In the genomic region with DNA sequence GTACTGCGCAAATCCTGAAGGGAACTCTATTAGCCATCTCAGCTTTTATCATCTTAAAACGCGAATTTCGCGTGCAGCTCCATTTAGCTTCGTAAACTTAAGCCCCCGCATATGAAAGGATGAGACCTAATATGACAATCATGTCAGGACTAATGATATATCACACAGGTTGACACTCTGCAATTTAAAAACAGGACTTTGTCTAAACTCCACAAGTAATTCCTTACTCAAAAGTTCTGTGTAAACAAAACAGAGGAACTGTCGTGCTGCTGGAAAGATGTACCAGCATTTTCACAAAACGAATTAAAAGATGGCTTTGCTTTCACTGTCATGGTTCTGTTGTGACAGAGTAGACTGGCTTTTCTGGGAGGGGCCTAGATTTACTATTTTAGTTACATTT, we compare ENCODE assay signal across 8 cellular contexts. TPM values are rescaled to one million over a fixed set of nuclear protein-coding genes. Genes with fewer than 3 reads are reported as not detected.
A peak's percentile ranks its signal among the peaks of the same experiment; 100 is the strongest.
DNase-seq lines count a peak whose midpoint lies in the region; ATAC-seq lines count a peak whose summit lies in the region.

No MANE protein-coding gene starts in this region.

- H3K27ac Mint-ChIP-seq in activated CD4-positive, alpha-beta T cell treated with anti-CD3 and anti-CD28 coated beads, Interleukin-2, amount 10 ng/mL, durations not matched to agents 24 days and 14 days = peak overlapping the region; percentile 75
- H3K27ac Mint-ChIP-seq in activated naive CD8-positive, alpha-beta T cell treated with anti-CD3 and anti-CD28 coated beads for 36 hours = peak overlapping the region; percentile 87

- no peaks in the 10 kb centered on the region for H3K36me3 ChIP-seq in subcutaneous abdominal adipose tissue (ENCODE audit: control insufficient read depth in 5 of 5, insufficient read depth in 5 of 5, low read length in 5 of 5)

- no peak overlapping the region for H3K27ac ChIP-seq in subcutaneous abdominal adipose tissue (ENCODE audit: low read depth, low read length)

- H3K9me3 ChIP-seq in subcutaneous abdominal adipose tissue (ENCODE audit: control insufficient read depth in 5 of 5, low read length in 5 of 5) = no peaks in the 10 kb centered on the region

- no peak for DNase-seq in activated CD4-positive, alpha-beta T cell treated with anti-CD3 and anti-CD28 coated beads, Interleukin-2, amount 10 ng/mL, durations not matched to agents 24 days and 14 days
- no peak for DNase-seq in activated CD4-positive, alpha-beta T cell treated with anti-CD3 and anti-CD28 coated beads for 48 hours
- no peak for DNase-seq in activated naive CD8-positive, alpha-beta T cell treated with anti-CD3 and anti-CD28 coated beads for 36 hours
- DNase-seq in inferior parietal cortex (ENCODE audit: extremely low spot score) (peak; percentile 57), SK-N-DZ (ENCODE audit: low spot score) (no peak)

- peaks cover 19% of the 10 kb centered on the region for H3K27me3 Mint-ChIP-seq in activated CD4-positive, alpha-beta T cell treated with anti-CD3 and anti-CD28 coated beads, Interleukin-2, amount 10 ng/mL, durations not matched to agents 24 days and 14 days
- H3K27me3 Mint-ChIP-seq in activated naive CD8-positive, alpha-beta T cell treated with anti-CD3 and anti-CD28 coated beads for 36 hours = peaks cover 3% of the 10 kb centered on the region

- H3K27me3 ChIP-seq in subcutaneous abdominal adipose tissue (ENCODE audit: control insufficient read depth in 5 of 5, insufficient read depth in 4 of 5, low read length in 5 of 5) = no peaks in the 10 kb centered on the region

- peak overlapping the region in 2 of 5 donors; percentile 52 to 89 for H3K9ac ChIP-seq in subcutaneous abdominal adipose tissue (ENCODE audit: low read length in 5 of 5)

- intact Hi-C loops in activated CD4-positive, alpha-beta T cell treated with anti-CD3 and anti-CD28 coated beads, Interleukin-2, amount 10 ng/mL, durations not matched to agents 24 days and 14 days (cut with micrococcal nuclease) = loop anchor here (5.0 kb wide), 1 partner anchor 262 kb away; no protein-coding TSS in a partner anchor

- ATAC-seq in GM21737 (IDR thresholded peaks at IDR 0.05; ENCODE audit: unreplicated experiment) (no peak), GM18498 (IDR thresholded peaks at IDR 0.05; ENCODE audit: unreplicated experiment) (no peak)

- peak overlapping the region; percentile 89 for H3K4me3 Mint-ChIP-seq in activated CD4-positive, alpha-beta T cell treated with anti-CD3 and anti-CD28 coated beads, Interleukin-2, amount 10 ng/mL, durations not matched to agents 24 days and 14 days
- H3K4me3 Mint-ChIP-seq in activated naive CD8-positive, alpha-beta T cell treated with anti-CD3 and anti-CD28 coated beads for 36 hours = peak overlapping the region; percentile 86

- H3K4me1 Mint-ChIP-seq in activated CD4-positive, alpha-beta T cell treated with anti-CD3 and anti-CD28 coated beads, Interleukin-2, amount 10 ng/mL, durations not matched to agents 24 days and 14 days = peaks cover 13% of the 10 kb centered on the region
- H3K4me1 Mint-ChIP-seq in activated naive CD8-positive, alpha-beta T cell treated with anti-CD3 and anti-CD28 coated beads for 36 hours = peaks cover 22% of the 10 kb centered on the region

- H3K36me3 Mint-ChIP-seq in activated CD4-positive, alpha-beta T cell treated with anti-CD3 and anti-CD28 coated beads, Interleukin-2, amount 10 ng/mL, durations not matched to agents 24 days and 14 days (ENCODE audit: low read depth) = peaks cover 5% of the 10 kb centered on the region
- H3K36me3 Mint-ChIP-seq in activated naive CD8-positive, alpha-beta T cell treated with anti-CD3 and anti-CD28 coated beads for 36 hours = peaks cover 12% of the 10 kb centered on the region

- H3K4me1 ChIP-seq in subcutaneous abdominal adipose tissue (ENCODE audit: control insufficient read depth in 5 of 5, insufficient read depth in 5 of 5, low read length in 5 of 5) = peaks cover 0 to 30% (median 23%) of the 10 kb centered on the region in 5 donors

- no peaks in the 10 kb centered on the region for H3K9me3 Mint-ChIP-seq in activated CD4-positive, alpha-beta T cell treated with anti-CD3 and anti-CD28 coated beads, Interleukin-2, amount 10 ng/mL, durations not matched to agents 24 days and 14 days
- H3K9me3 Mint-ChIP-seq in activated naive CD8-positive, alpha-beta T cell treated with anti-CD3 and anti-CD28 coated beads for 36 hours = no peaks in the 10 kb centered on the region

- peak overlapping the region; percentile 58 to 88 (median 73) for H3K4me3 ChIP-seq in subcutaneous abdominal adipose tissue (ENCODE audit: low read depth in 1 of 5, low read length in 5 of 5)

RNA-seq across cellular contexts. Expression of a gene that starts 0.7 kb away (rescaled TPM):
- 2.3 and 2.6 TPM in 2 replicates for total RNA-seq in activated CD4-positive, alpha-beta T cell treated with anti-CD3 and anti-CD28 coated beads, Interleukin-2, amount 10 ng/mL, durations not matched to agents 24 days and 14 days
- total RNA-seq in activated naive CD8-positive, alpha-beta T cell treated with anti-CD3 and anti-CD28 coated beads for 36 hours = 1 to 10 TPM; 4.5 to 5.1 TPM
- 0.25 and 0.41 TPM in 2 replicates for polyA plus RNA-seq in SK-N-DZ (2014; cell fraction: cytosol; rRNA removed)
- 0.52 and 0.66 TPM in 2 replicates for polyA plus RNA-seq in SK-N-DZ (2014; cell fraction: nucleus; rRNA removed)

RNA-seq across cellular contexts. Expression of a gene that starts 0.9 kb away (rescaled TPM):
- total RNA-seq in activated CD4-positive, alpha-beta T cell treated with anti-CD3 and anti-CD28 coated beads, Interleukin-2, amount 10 ng/mL, durations not matched to agents 24 days and 14 days = 0.56 and 1.7 TPM in 2 replicates
- 1 to 10 TPM; 2.1 to 2.5 TPM for total RNA-seq in activated naive CD8-positive, alpha-beta T cell treated with anti-CD3 and anti-CD28 coated beads for 36 hours
- polyA plus RNA-seq in SK-N-DZ (2014; cell fraction: cytosol; rRNA removed) = 2.7 and 11.7 TPM in 2 replicates
- polyA plus RNA-seq in SK-N-DZ (2014; cell fraction: nucleus; rRNA removed) = 6.7 and 14.2 TPM in 2 replicates
